Comparison of ENCODE assay signal across 1 cellular context in genomic region chr2:69628325-69629038, GRCh38.
A peak's percentile ranks its signal among the peaks of the same experiment; 100 is the strongest.
TF ChIP-seq lines count a peak whose summit lies in the region.

No MANE protein-coding gene starts in this region.

TF ChIP-seq in K562, 482 proteins besides CTCF, POLR2A, EP300 and RAD21 (continued from another document and continues in another):
- TF ChIP-seq HNRNPLL (IDR thresholded peaks at IDR 0.05; ENCODE audit: low read depth, low read length, poor library complexity, severe bottlenecking) (no peak), POLR3A (IDR thresholded peaks at IDR 0.05; ENCODE audit: borderline replicate concordance, extremely low read depth, insufficient read depth, insufficient read length) (no peak), HIVEP1 (CRISPR knock-in tag; IDR thresholded peaks at IDR 0.05) (no peak), FOXP1 (CRISPR knock-in tag; IDR thresholded peaks at IDR 0.05) (no peak), CBX1 (IDR thresholded peaks at IDR 0.05; ENCODE audit: low read depth) (no peak), ESRRA (IDR thresholded peaks at IDR 0.05; ENCODE audit: borderline replicate concordance, low read depth) (peak; percentile 23; the same call in 1 of the 2 replicates), HDAC1 (IDR thresholded peaks at IDR 0.05) (peak in 1 of 2 experiments; percentile 31; a peak in 1 of 4 replicates), HMBOX1 (IDR thresholded peaks at IDR 0.05) (peak; percentile 99), ZSCAN29 (IDR thresholded peaks at IDR 0.05) (no peak), ZNF347 (CRISPR knock-in tag; IDR thresholded peaks at IDR 0.05; ENCODE audit: low read depth) (no peak), ZZZ3 (IDR thresholded peaks at IDR 0.05) (no peak), TRIM28 (IDR thresholded peaks at IDR 0.05) (no peak), TCF3 (CRISPR knock-in tag; IDR thresholded peaks at IDR 0.05) (peak; percentile 13; the same call in 1 of the 2 replicates), ZBTB8A (IDR thresholded peaks at IDR 0.05; ENCODE audit: partially characterized antibody) (no peak), RBM39 (optimal IDR thresholded peaks at IDR 0.05; ENCODE audit: low read depth, low read length) (no peak), ARID1B (IDR thresholded peaks at IDR 0.05) (peak; percentile 53; the same call in 1 of the 2 replicates), ZFP30 (CRISPR knock-in tag; IDR thresholded peaks at IDR 0.05; ENCODE audit: borderline replicate concordance) (no peak), FOXM1 (IDR thresholded peaks at IDR 0.05; ENCODE audit: low read depth) (0 out of 2 replicates have a peak, but pooled peaks have one; percentile 16), FOXM1 (CRISPR knock-in tag; IDR thresholded peaks at IDR 0.05; ENCODE audit: low read depth) (no peak), ELF1 (tag; IDR thresholded peaks at IDR 0.05) (no peak), RCOR1 (IDR thresholded peaks at IDR 0.05; ENCODE audit: borderline replicate concordance in 1 of 2, low read depth in 2 of 2, low read length in 2 of 2) (peak in 1 of 2 experiments; percentile 64; a peak in 1 of 4 replicates), SMARCA5 (IDR thresholded peaks at IDR 0.05) (no peak; the same call in 1 of the 2 replicates), NCOR1 (IDR thresholded peaks at IDR 0.05) (0 out of 2 replicates have a peak, but pooled peaks have one; percentile 24), KDM1A (IDR thresholded peaks at IDR 0.05) (peak; percentile 10 to 21; a peak in 1 of 4 replicates), NR1H2 (CRISPR knock-in tag; IDR thresholded peaks at IDR 0.05) (no peak), ZNF24 (IDR thresholded peaks at IDR 0.05) (no peak), CBFA2T3 (IDR thresholded peaks at IDR 0.05) (peak; percentile 54; the same call in 1 of the 2 replicates), EWSR1 (IDR thresholded peaks at IDR 0.05; ENCODE audit: borderline replicate concordance, low read depth, partially characterized antibody) (no peak), ZNF584 (CRISPR knock-in tag; IDR thresholded peaks at IDR 0.05; ENCODE audit: low read depth) (peak; percentile 84), ZFP36 (IDR thresholded peaks at IDR 0.05; ENCODE audit: low read depth, low read length, partially characterized antibody) (no peak), NFE2L1 (tag; IDR thresholded peaks at IDR 0.05; ENCODE audit: borderline replicate concordance, low read depth) (no peak), U2AF1 (optimal IDR thresholded peaks at IDR 0.05; ENCODE audit: low read depth, low read length) (no peak), GABPB1 (CRISPR knock-in tag; IDR thresholded peaks at IDR 0.05) (no peak), ZNF174 (CRISPR knock-in tag; IDR thresholded peaks at IDR 0.05) (no peak), KAT2B (IDR thresholded peaks at IDR 0.05; ENCODE audit: low read depth, low read length) (no peak), SRSF1 (IDR thresholded peaks at IDR 0.05; ENCODE audit: low read depth, low read length) (no peak), SMARCE1 (IDR thresholded peaks at IDR 0.05) (peak; percentile 53; the same call in 1 of the 2 replicates), CC2D1A (IDR thresholded peaks at IDR 0.05) (peak; percentile 73; the same call in 1 of the 2 replicates), SMARCC2 (IDR thresholded peaks at IDR 0.05; ENCODE audit: low read depth) (no peak), CBX3 (IDR thresholded peaks at IDR 0.05; ENCODE audit: borderline replicate concordance in 1 of 2, low read length in 2 of 2) (no peak), ZNF639 (CRISPR knock-in tag; conservative IDR thresholded peaks at IDR 0.05 in 1 of 2, IDR thresholded peaks at IDR 0.05 in 1 of 2) (no peak), ZNF766 (CRISPR knock-in tag; conservative IDR thresholded peaks at IDR 0.05) (no peak), ZNF12 (CRISPR knock-in tag; IDR thresholded peaks at IDR 0.05) (no peak), CCNT2 (IDR thresholded peaks at IDR 0.05; ENCODE audit: borderline replicate concordance, extremely low read depth, insufficient read length, low read depth, low read length) (no peak), FOSL1 (tag; conservative IDR thresholded peaks at IDR 0.05) (0 out of 2 replicates have a peak, but pooled peaks have one; percentile 14)
- TF ChIP-seq, protein P1, sequence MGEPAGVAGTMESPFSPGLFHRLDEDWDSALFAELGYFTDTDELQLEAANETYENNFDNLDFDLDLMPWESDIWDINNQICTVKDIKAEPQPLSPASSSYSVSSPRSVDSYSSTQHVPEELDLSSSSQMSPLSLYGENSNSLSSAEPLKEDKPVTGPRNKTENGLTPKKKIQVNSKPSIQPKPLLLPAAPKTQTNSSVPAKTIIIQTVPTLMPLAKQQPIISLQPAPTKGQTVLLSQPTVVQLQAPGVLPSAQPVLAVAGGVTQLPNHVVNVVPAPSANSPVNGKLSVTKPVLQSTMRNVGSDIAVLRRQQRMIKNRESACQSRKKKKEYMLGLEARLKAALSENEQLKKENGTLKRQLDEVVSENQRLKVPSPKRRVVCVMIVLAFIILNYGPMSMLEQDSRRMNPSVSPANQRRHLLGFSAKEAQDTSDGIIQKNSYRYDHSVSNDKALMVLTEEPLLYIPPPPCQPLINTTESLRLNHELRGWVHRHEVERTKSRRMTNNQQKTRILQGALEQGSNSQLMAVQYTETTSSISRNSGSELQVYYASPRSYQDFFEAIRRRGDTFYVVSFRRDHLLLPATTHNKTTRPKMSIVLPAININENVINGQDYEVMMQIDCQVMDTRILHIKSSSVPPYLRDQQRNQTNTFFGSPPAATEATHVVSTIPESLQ (CRISPR knock-in tag; IDR thresholded peaks at IDR 0.05), result no peak
- TF ChIP-seq, protein P2, sequence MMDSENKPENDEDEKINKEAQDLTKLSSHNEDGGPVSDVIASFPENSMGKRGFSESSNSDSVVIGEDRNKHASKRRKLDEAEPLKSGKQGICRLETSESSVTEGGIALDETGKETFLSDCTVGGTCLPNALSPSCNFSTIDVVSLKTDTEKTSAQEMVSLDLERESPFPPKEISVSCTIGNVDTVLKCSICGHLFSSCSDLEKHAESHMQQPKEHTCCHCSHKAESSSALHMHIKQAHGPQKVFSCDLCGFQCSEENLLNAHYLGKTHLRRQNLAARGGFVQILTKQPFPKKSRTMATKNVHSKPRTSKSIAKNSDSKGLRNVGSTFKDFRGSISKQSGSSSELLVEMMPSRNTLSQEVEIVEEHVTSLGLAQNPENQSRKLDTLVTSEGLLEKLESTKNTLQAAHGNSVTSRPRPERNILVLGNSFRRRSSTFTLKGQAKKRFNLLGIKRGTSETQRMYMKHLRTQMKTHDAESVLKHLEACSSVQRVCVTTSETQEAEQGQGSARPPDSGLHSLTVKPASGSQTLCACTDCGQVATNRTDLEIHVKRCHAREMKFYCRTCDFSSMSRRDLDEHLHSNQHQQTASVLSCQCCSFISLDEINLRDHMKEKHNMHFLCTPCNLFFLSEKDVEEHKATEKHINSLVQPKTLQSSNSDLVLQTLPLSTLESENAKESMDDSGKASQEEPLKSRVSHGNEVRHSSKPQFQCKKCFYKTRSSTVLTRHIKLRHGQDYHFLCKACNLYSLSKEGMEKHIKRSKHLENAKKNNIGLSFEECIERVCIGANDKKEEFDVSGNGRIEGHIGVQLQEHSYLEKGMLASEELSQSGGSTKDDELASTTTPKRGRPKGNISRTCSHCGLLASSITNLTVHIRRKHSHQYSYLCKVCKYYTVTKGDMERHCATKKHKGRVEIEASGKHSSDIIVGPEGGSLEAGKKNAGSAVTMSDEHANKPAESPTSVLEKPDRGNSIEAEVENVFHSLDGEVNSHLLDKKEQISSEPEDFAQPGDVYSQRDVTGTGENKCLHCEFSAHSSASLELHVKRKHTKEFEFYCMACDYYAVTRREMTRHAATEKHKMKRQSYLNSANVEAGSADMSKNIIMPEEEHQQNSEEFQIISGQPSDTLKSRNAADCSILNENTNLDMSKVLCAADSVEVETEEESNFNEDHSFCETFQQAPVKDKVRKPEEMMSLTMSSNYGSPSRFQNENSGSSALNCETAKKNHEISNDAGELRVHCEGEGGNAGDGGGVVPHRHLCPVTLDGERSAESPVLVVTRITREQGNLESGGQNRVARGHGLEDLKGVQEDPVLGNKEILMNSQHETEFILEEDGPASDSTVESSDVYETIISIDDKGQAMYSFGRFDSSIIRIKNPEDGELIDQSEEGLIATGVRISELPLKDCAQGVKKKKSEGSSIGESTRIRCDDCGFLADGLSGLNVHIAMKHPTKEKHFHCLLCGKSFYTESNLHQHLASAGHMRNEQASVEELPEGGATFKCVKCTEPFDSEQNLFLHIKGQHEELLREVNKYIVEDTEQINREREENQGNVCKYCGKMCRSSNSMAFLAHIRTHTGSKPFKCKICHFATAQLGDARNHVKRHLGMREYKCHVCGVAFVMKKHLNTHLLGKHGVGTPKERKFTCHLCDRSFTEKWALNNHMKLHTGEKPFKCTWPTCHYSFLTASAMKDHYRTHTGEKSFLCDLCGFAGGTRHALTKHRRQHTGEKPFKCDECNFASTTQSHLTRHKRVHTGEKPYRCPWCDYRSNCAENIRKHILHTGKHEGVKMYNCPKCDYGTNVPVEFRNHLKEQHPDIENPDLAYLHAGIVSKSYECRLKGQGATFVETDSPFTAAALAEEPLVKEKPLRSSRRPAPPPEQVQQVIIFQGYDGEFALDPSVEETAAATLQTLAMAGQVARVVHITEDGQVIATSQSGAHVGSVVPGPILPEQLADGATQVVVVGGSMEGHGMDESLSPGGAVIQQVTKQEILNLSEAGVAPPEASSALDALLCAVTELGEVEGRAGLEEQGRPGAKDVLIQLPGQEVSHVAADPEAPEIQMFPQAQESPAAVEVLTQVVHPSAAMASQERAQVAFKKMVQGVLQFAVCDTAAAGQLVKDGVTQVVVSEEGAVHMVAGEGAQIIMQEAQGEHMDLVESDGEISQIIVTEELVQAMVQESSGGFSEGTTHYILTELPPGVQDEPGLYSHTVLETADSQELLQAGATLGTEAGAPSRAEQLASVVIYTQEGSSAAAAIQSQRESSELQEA (IDR thresholded peaks at IDR 0.05; ENCODE audit: low read depth), result no peak
- TF ChIP-seq, protein P3, sequence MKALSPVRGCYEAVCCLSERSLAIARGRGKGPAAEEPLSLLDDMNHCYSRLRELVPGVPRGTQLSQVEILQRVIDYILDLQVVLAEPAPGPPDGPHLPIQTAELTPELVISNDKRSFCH (CRISPR knock-in tag; IDR thresholded peaks at IDR 0.05), result no peak
- TF ChIP-seq, protein P3 (tag; IDR thresholded peaks at IDR 0.05), result 0 out of 2 replicates have a peak, but pooled peaks have one; percentile 32
